Comparison of ENCODE assay signal across 15 cellular contexts in genomic region chr6:41719796-41720620, GRCh38. TPM values are rescaled to one million over a fixed set of nuclear protein-coding genes. Genes with fewer than 3 reads are reported as not detected.
DNase-seq lines count a peak whose midpoint lies in the region; ATAC-seq, FAIRE-seq and TF ChIP-seq lines count a peak whose summit lies in the region.
"Had no signal": no experiment of that assay in that cellular context is flagged by ENCODE, and none has a peak within 500 bp of the region (broad histone marks: within the 10 kb centered on the region; RNA-seq: fewer than 3 reads in every experiment).

No MANE protein-coding gene starts in this region.

- intact Hi-C loops in dorsolateral prefrontal cortex (cut with DNase I) (no loop called here), gastrocnemius medialis (cut with DNase I; ENCODE audit: low total_unique reads) (no loop called here)

- H3K4me3 ChIP-seq in HEK293 (ENCODE audit: low read depth, low read length) (no peak overlapping the region), dorsolateral prefrontal cortex (no peak overlapping the region), gastrocnemius medialis (peak overlapping the region in 1 of 4 donors; percentile 21)
- H3K4me3 ChIP-seq: tibial nerve had no signal

- TF ChIP-seq CTCF in GM10266 (IDR thresholded peaks at IDR 0.05; ENCODE audit: control insufficient read depth, insufficient read depth, low read depth, missing control alignments) (no peak), HEK293 (tag by site-specific recombination; IDR thresholded peaks at IDR 0.05) (no peak), dorsolateral prefrontal cortex (IDR thresholded peaks at IDR 0.05 in 54 of 56, conservative IDR thresholded peaks at IDR 0.05 in 2 of 56; ENCODE audit: low read depth in 1 of 56, partially characterized antibody in 56 of 56) (no peak), gastrocnemius medialis (IDR thresholded peaks at IDR 0.05 in 4 of 5, conservative IDR thresholded peaks at IDR 0.05 in 1 of 5) (no peak)

- POLR2A ChIA-PET in HEK293 (lab: Yijun Ruan, JAX): no interaction called here

- no peaks in the 10 kb centered on the region for H3K9me3 ChIP-seq in HEK293 (ENCODE audit: control insufficient read depth, insufficient read depth, low read depth, low read length)
- H3K9me3 ChIP-seq in gastrocnemius medialis: no peaks in the 10 kb centered on the region
- H3K9me3 ChIP-seq: tibial nerve had no signal

- peak; percentile 66 for DNase-seq in GM10266 (ENCODE audit: extremely low spot score)
- DNase-seq in dorsolateral prefrontal cortex: no peak
- no peak for DNase-seq in gastrocnemius medialis
- no peak for DNase-seq in urothelium cell line (ENCODE audit: low spot score)
- no peak for DNase-seq in NCI-H146 (lab: John Stamatoyannopoulos, UW)
- DNase-seq: NCI-H2029, SHP77 treated with DMSO at 0.1 percent for 48 hours had no signal

- no peaks in the 10 kb centered on the region for H3K36me3 ChIP-seq in HEK293 (ENCODE audit: control insufficient read depth in 2 of 2, insufficient read depth in 1 of 2, low read length in 2 of 2)
- no peaks in the 10 kb centered on the region for H3K36me3 ChIP-seq in gastrocnemius medialis
- H3K36me3 ChIP-seq: tibial nerve had no signal

- H3K27me3 ChIP-seq in dorsolateral prefrontal cortex (no peaks in the 10 kb centered on the region), gastrocnemius medialis (no peaks in the 10 kb centered on the region)
- H3K27me3 ChIP-seq: tibial nerve had no signal

- in situ Hi-C loops in gastrocnemius medialis (cut with MboI; ENCODE audit: low sequenced_read_pairs in 4 of 4): no loop called here

- TF ChIP-seq POLR2A in gastrocnemius medialis (IDR thresholded peaks at IDR 0.05): no peak

- ATAC-seq in gastrocnemius medialis (peak; percentile 16 to 21), HG02642 (IDR thresholded peaks at IDR 0.05; ENCODE audit: poor library complexity, unreplicated experiment) (no peak), HG02840 (IDR thresholded peaks at IDR 0.05; ENCODE audit: low FRiP score, unreplicated experiment) (no peak)

- H3K27ac ChIP-seq in HEK293 (ENCODE audit: extremely low read depth, low read depth, low read length): no peak overlapping the region
- peak overlapping the region in 55 of 59 donors; percentile 11 to 100 (median 83) for H3K27ac ChIP-seq in dorsolateral prefrontal cortex
- H3K27ac ChIP-seq in gastrocnemius medialis: peak overlapping the region; percentile 97 to 99 (median 98)
- H3K27ac ChIP-seq: HL-60 had no signal

- CTCF ChIA-PET in HEK293 (lab: Yijun Ruan, JAX): interaction anchor here (0.7 to 5.8 kb wide), 4 partner anchors 13 to 351 kb away, joined by 3 to 71 read pairs (median 4); no protein-coding TSS in a partner anchor

- FAIRE-seq in urothelium cell line (lab: Jason Lieb, UNC): no peak
- FAIRE-seq: H54, TTC549 had no signal

- H3K4me1 ChIP-seq in HEK293 (ENCODE audit: control insufficient read depth, insufficient read depth, low read length) (peaks cover 3% of the 10 kb centered on the region), gastrocnemius medialis (peaks cover 99 to 100% of the 10 kb centered on the region in 2 donors)

TF ChIP-seq in HEK293, 187 proteins besides CTCF, POLR2A, EP300 and RAD21:
- peak; percentile 30; the same call in 1 of the 2 replicates for TF ChIP-seq EGR2 (tag by site-specific recombination; IDR thresholded peaks at IDR 0.05; ENCODE audit: low read depth)
- no peak for TF ChIP-seq SP2 (tag by site-specific recombination; IDR thresholded peaks at IDR 0.05)
TF ChIP-seq in HEK293: peak in this region for 1.

RNA-seq across cellular contexts. Expression of gene TFEB, which starts 15.4 kb away (rescaled TPM):
- 100 to 1,000 TPM in 2 of 120 experiments, 10 to 100 TPM in 118; 13.9 to 125 (median 40.5) TPM for total RNA-seq in dorsolateral prefrontal cortex
- 100 to 1,000 TPM in 2 of 4 donors, 10 to 100 TPM in 2; 82.8 to 121 (median 93.3) TPM for total RNA-seq in gastrocnemius medialis

RNA-seq across cellular contexts. Expression of gene PGC, which starts 27.2 kb away (rescaled TPM):
- total RNA-seq in dorsolateral prefrontal cortex (1 to 10 TPM in 11 of 120 experiments, under 1 TPM in 26, not detected in 83; 0.38 to 2.2 (median 0.64) TPM), gastrocnemius medialis (not detected)
- total RNA-seq: Daoy, tibial nerve had no signal

RNA-seq across cellular contexts. Expression of gene FRS3, which starts 59.7 kb away (rescaled TPM):
- total RNA-seq in dorsolateral prefrontal cortex (10 to 100 TPM; 20.4 to 52.8 (median 33.0) TPM), gastrocnemius medialis (1 to 10 TPM; 2.9 to 6.9 (median 5.5) TPM)

Comparison
In these comparisons a context has a peak if more than half of its experiments do, and no peak if none do; other contexts are left out.
1. ATAC-seq: peak in gastrocnemius medialis (2 of 2); none in HG02642 (single experiment) and HG02840 (single experiment).